Comparison of ENCODE assay signal across 8 cellular contexts in genomic region chr7:141074162-141074989, GRCh38. TPM values are rescaled to one million over a fixed set of nuclear protein-coding genes. Genes with fewer than 3 reads are reported as not detected.
DNase-seq lines count a peak whose midpoint lies in the region; ATAC-seq and TF ChIP-seq lines count a peak whose summit lies in the region.

No MANE protein-coding gene starts in this region.

- H3K36me3 Mint-ChIP-seq in effector memory CD8-positive, alpha-beta T cell (ENCODE audit: insufficient read depth): no peaks in the 10 kb centered on the region

- H3K27me3 ChIP-seq in uterus: peaks cover 0 to 7% of the 10 kb centered on the region in 2 donors

- H3K4me1 ChIP-seq in mucosa of descending colon (ENCODE audit: low read depth) (peaks cover 25% of the 10 kb centered on the region), uterus (peaks cover 0 to 5% of the 10 kb centered on the region in 2 donors)

- TF ChIP-seq POLR2A in uterus (IDR thresholded peaks at IDR 0.05): no peak

- peak; percentile 45 for ATAC-seq in GM18498 (IDR thresholded peaks at IDR 0.05; ENCODE audit: unreplicated experiment)
- ATAC-seq in effector memory CD8-positive, alpha-beta T cell (replicated peaks): peak; percentile 41
- ATAC-seq in mucosa of descending colon: peak; percentile 54
- no peak for ATAC-seq in HG03565 (IDR thresholded peaks at IDR 0.05; ENCODE audit: unreplicated experiment)

- H3K4me1 Mint-ChIP-seq in effector memory CD8-positive, alpha-beta T cell (ENCODE audit: low read depth in 2 of 2): peaks cover 19 to 24% of the 10 kb centered on the region in 2 donors

- H3K27ac Mint-ChIP-seq in effector memory CD8-positive, alpha-beta T cell: no peak overlapping the region

- no peak overlapping the region for H3K27ac ChIP-seq in SK-N-MC
- H3K27ac ChIP-seq in uterus: no peak overlapping the region

- peak overlapping the region; percentile 64 to 70 for H3K4me3 Mint-ChIP-seq in effector memory CD8-positive, alpha-beta T cell

- H3K36me3 ChIP-seq in SK-N-MC (ENCODE audit: insufficient read depth, low read length) (no peaks in the 10 kb centered on the region), mucosa of descending colon (ENCODE audit: low read depth) (no peaks in the 10 kb centered on the region), uterus (no peaks in the 10 kb centered on the region)

- DNase-seq in AG09309 (ENCODE audit: low read depth) (no peak), SK-N-MC (ENCODE audit: low read depth, low spot score) (no peak), mucosa of descending colon (peak in 1 of 3 donors; percentile 26), uterus (no peak), A172 (ENCODE audit: low spot score) (no peak)
- peak in 1 of 3 experiments; percentile 2 for DNase-seq in effector memory CD8-positive, alpha-beta T cell

- H3K9ac ChIP-seq in SK-N-MC (ENCODE audit: insufficient read length): peak overlapping the region; percentile 61

- peaks cover 36 to 40% of the 10 kb centered on the region in 2 donors for H3K27me3 Mint-ChIP-seq in effector memory CD8-positive, alpha-beta T cell

- H3K4me3 ChIP-seq in AG09309 (ENCODE audit: control insufficient read depth, low read depth, low read length): peak overlapping the region; percentile 31
- H3K4me3 ChIP-seq in SK-N-MC: peak overlapping the region; percentile 76
- H3K4me3 ChIP-seq in mucosa of descending colon: no peak overlapping the region
- H3K4me3 ChIP-seq in uterus: peak overlapping the region; percentile 39 to 54

- no peaks in the 10 kb centered on the region for H3K9me3 Mint-ChIP-seq in effector memory CD8-positive, alpha-beta T cell

- H3K9me3 ChIP-seq in SK-N-MC (ENCODE audit: low read depth, low read length) (no peaks in the 10 kb centered on the region), mucosa of descending colon (no peaks in the 10 kb centered on the region), uterus (no peaks in the 10 kb centered on the region)

- no peak for TF ChIP-seq CTCF in AG09309 (IDR thresholded peaks at IDR 0.05; ENCODE audit: control insufficient read depth, insufficient read depth, low read depth, low read length, missing control alignments)
- no peak for TF ChIP-seq CTCF in mucosa of descending colon (IDR thresholded peaks at IDR 0.05)
- no peak for TF ChIP-seq CTCF in uterus (IDR thresholded peaks at IDR 0.05)

- intact Hi-C loops in mucosa of descending colon (cut with DNase I, micrococcal nuclease) (no loop called here), uterus (cut with DNase I; ENCODE audit: low total_unique reads) (no loop called here)

RNA-seq across cellular contexts. Expression of gene TMEM178B, which starts 0.5 kb away (rescaled TPM):
- total RNA-seq in mucosa of descending colon (1 to 10 TPM in 1 of 3 donors, under 1 TPM in 2; 0.22 to 2.0 (median 0.32) TPM), uterus (1 to 10 TPM in 1 of 4 donors, under 1 TPM in 1, not detected in 2; 0.76 to 3.0 TPM)
- total RNA-seq in A172 (2014; rRNA removed; shearing (Covaris generic)): 0.34 and 0.50 TPM in 2 replicates

RNA-seq across cellular contexts. Expression of gene MRPS33, which starts 59.6 kb away (rescaled TPM):
- total RNA-seq in mucosa of descending colon (100 to 1,000 TPM in 1 of 3 donors, 10 to 100 TPM in 2; 68.8 to 102 (median 80.1) TPM), uterus (10 to 100 TPM in 3 of 4 donors, 1 to 10 TPM in 1; 8.8 to 28.7 (median 16.9) TPM)
- total RNA-seq in A172 (2014; rRNA removed; shearing (Covaris generic)): 30.1 and 41.0 TPM in 2 replicates
